ENCODE assay signal across 19 cellular contexts in the genomic region with DNA sequence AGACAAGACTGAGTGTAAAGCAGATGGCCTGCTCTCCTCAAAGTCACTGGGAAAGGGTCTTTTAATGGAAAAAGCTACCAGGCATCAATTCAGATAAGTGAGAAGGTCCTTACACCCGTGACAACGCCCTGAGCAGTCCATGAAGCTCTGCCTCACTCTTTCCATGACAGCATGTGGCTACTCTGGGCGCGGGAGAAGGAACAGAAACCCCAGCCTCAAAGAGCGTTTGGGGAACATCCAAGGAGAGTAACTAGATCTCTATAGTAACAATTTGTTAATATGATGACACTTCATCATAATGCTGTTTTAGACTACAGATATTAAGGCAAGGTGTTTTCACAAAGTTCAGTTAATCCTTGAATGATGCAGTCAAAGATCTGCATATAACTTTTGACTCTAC. TPM values are rescaled to one million over a fixed set of nuclear protein-coding genes. Genes with fewer than 3 reads are reported as not detected.
DNase-seq lines count a peak whose midpoint lies in the region; ATAC-seq, FAIRE-seq and TF ChIP-seq lines count a peak whose summit lies in the region.
"Had no signal": no experiment of that assay in that cellular context is flagged by ENCODE, and none has a peak within 500 bp of the region (broad histone marks: within the 10 kb centered on the region; RNA-seq: fewer than 3 reads in every experiment).

No MANE protein-coding gene starts in this region.

- H4K91ac ChIP-seq in H1 (replicated peaks; ENCODE audit: insufficient read length, low read length) = no peak overlapping the region

- DNase-seq in M059J (ENCODE audit: low read depth) = peak; percentile 6
- no peak for DNase-seq in H1 (ENCODE audit: low read depth in 1 of 2, low spot score in 2 of 2)
- no peak for DNase-seq in activated CD4-positive, alpha-beta T cell treated with anti-CD3 and anti-CD28 coated beads, Interleukin-2, amount 50 U/mL, for 48 hours
- no peak for DNase-seq in activated CD4-positive, CD25-positive, alpha-beta regulatory T cell treated with anti-CD3 and anti-CD28 coated beads, Interleukin-2, amount 50 U/mL, for 72 hours
- DNase-seq: Karpas-422, MG63, NCI-H1417, NCI-H187 treated with DMSO at 0.1 percent for 48 hours, NCI-H2227 treated with DMSO at 0.1 percent for 48 hours, NCI-H510A treated with DMSO at 0.1 percent for 48 hours, NCI-H774, PC-3, RPMI8226, SIG-M5 had no signal

- TF ChIP-seq CTCF in OCI-LY3 (IDR thresholded peaks at IDR 0.05; ENCODE audit: low read depth, low read length) (no peak), H1 (IDR thresholded peaks at IDR 0.05; ENCODE audit: control extremely low read depth in 1 of 3, insufficient read depth in 1 of 3, low read depth in 1 of 3, low read length in 3 of 3) (no peak)

- no peak for TF ChIP-seq RAD21 in H1 (IDR thresholded peaks at IDR 0.05 in 1 of 2, conservative IDR thresholded peaks at IDR 0.05 in 1 of 2; ENCODE audit: low read depth in 2 of 2, low read length in 2 of 2)

- 0 out of 2 replicates have a peak overlapping the region, but pooled peaks have one; percentile 69 for H2BK20ac ChIP-seq in H1 (ENCODE audit: low read length)

- 90% methylated on average over 5 of the region's 5 CpGs; no CpG with 5 or more reads in 1 of the 2 experiments for WGBS in H1 (ENCODE audit: extremely low coverage in 1 of 2, insufficient coverage in 1 of 2, insufficient read length in 1 of 2, insufficient replicate concordance in 2 of 2, low coverage in 1 of 2, low lambda C conversion rate in 2 of 2, missing lambda C conversion rate in 1 of 2), 2 experiments

- peaks cover 6% of the 10 kb centered on the region for H3K9me3 Mint-ChIP-seq in stimulated activated memory B cell treated with anti-CD40 and anti-IgM and Interleukin-4, amounts not matched to agents 10 μg/mL and 1 μg/mL and 100 μg/mL, for 72 hours

- H3K27me3 ChIP-seq in OCI-LY3 (ENCODE audit: low read depth, low read length) (no peaks in the 10 kb centered on the region), H1 (replicated peaks in 1 of 4; ENCODE audit: control insufficient read depth in 3 of 4, extremely low read depth in 1 of 4, insufficient read depth in 3 of 4, low read length in 3 of 4) (no peaks in the 10 kb centered on the region)
- H3K27me3 ChIP-seq: BLaER1 treated with 17β-estradiol and CSF1 and Interleukin-3, amounts not matched to agents 10 nM and 100 nM; MG63 had no signal

- no peak overlapping the region for H3K4me2 ChIP-seq in OCI-LY3 (ENCODE audit: low read length)
- H3K4me2 ChIP-seq in H1 (ENCODE audit: insufficient read depth in 1 of 2, low read depth in 2 of 2, low read length in 2 of 2) = no peak overlapping the region

- no peak for TF ChIP-seq EP300 in H1 (IDR thresholded peaks at IDR 0.05; ENCODE audit: borderline replicate concordance in 1 of 2, low read depth in 2 of 2, low read length in 2 of 2)

- H3K56ac ChIP-seq in H1 (replicated peaks; ENCODE audit: insufficient read length, low read depth, low read length) = no peak overlapping the region

- H3K14ac ChIP-seq in H1 (ENCODE audit: insufficient read length) = no peak overlapping the region

- POLR2A ChIA-PET in H1 (lab: Charles Lee; ENCODE audit: partially characterized antibody) = no interaction called here

- H3K18ac ChIP-seq in H1 (ENCODE audit: extremely low read depth, low read length) = no peak overlapping the region

- no peaks in the 10 kb centered on the region for H3K23me2 ChIP-seq in H1 (ENCODE audit: low read depth, low read length)

- H2AFZ ChIP-seq in OCI-LY3 (ENCODE audit: low read depth, low read length) (peak overlapping the region; percentile 15; the same call in 1 of the 2 replicates), H1 (ENCODE audit: low read length) (no peak overlapping the region)

- H3K9ac ChIP-seq in OCI-LY3 (ENCODE audit: low read length) (no peak overlapping the region), H1 (replicated peaks in 1 of 4; ENCODE audit: extremely low read depth in 1 of 4, low read depth in 3 of 4, low read length in 3 of 4) (no peak overlapping the region)
- H3K9ac ChIP-seq: BLaER1 treated with 17β-estradiol and CSF1 and Interleukin-3, amounts not matched to agents 10 nM and 100 nM had no signal

- no peak overlapping the region; the same call in 1 of the 2 replicates for H2BK5ac ChIP-seq in H1 (ENCODE audit: low read depth, low read length)

- ATAC-seq in stimulated activated memory B cell treated with anti-CD40 and anti-IgM and Interleukin-4, amounts not matched to agents 10 μg/mL and 1 μg/mL and 100 μg/mL, for 72 hours = peak; percentile 72
- ATAC-seq in HG02798 (IDR thresholded peaks at IDR 0.05; ENCODE audit: poor library complexity, unreplicated experiment) = no peak
- ATAC-seq: PC-3 had no signal

- no peak overlapping the region for H3K4me3 ChIP-seq in OCI-LY3 (ENCODE audit: low read length)
- H3K4me3 ChIP-seq in H1 (ENCODE audit: extremely low read depth in 1 of 4, insufficient read depth in 2 of 4, low read depth in 3 of 4, low read length in 4 of 4) = no peak overlapping the region
- H3K4me3 ChIP-seq: BLaER1 treated with 17β-estradiol and CSF1 and Interleukin-3, amounts not matched to agents 10 nM and 100 nM; MG63 had no signal

- no peak overlapping the region for H3K23ac ChIP-seq in H1 (ENCODE audit: insufficient read length)

- no peak overlapping the region; the same call in 1 of the 2 replicates for H2BK12ac ChIP-seq in H1 (ENCODE audit: low read depth, low read length)

- H2BK15ac ChIP-seq in H1 (ENCODE audit: low read length) = no peak overlapping the region

- no peak for TF ChIP-seq POLR2A in H1 (IDR thresholded peaks at IDR 0.05; ENCODE audit: control extremely low read depth in 1 of 2, low read depth in 2 of 2, low read length in 2 of 2)

- H3K27me3 Mint-ChIP-seq in stimulated activated memory B cell treated with anti-CD40 and anti-IgM and Interleukin-4, amounts not matched to agents 10 μg/mL and 1 μg/mL and 100 μg/mL, for 72 hours = peaks cover 46% of the 10 kb centered on the region

- H3K9me3 ChIP-seq in OCI-LY3 (ENCODE audit: insufficient read depth, low read length) (peaks cover 12% of the 10 kb centered on the region; the same call in 1 of the 2 replicates), H1 (ENCODE audit: insufficient read depth in 2 of 2, low read depth in 1 of 2, low read length in 1 of 2) (peaks cover 0 to 4% of the 10 kb centered on the region in 2 experiments; a peak in 2 of 4 replicates)
- H3K9me3 ChIP-seq: MG63 had no signal

- no peak overlapping the region for H4K5ac ChIP-seq in H1 (ENCODE audit: insufficient read length, low read depth, low read length)

- no peak overlapping the region for H3K4me3 Mint-ChIP-seq in stimulated activated memory B cell treated with anti-CD40 and anti-IgM and Interleukin-4, amounts not matched to agents 10 μg/mL and 1 μg/mL and 100 μg/mL, for 72 hours

- H3K36me3 Mint-ChIP-seq in stimulated activated memory B cell treated with anti-CD40 and anti-IgM and Interleukin-4, amounts not matched to agents 10 μg/mL and 1 μg/mL and 100 μg/mL, for 72 hours = peaks cover 4% of the 10 kb centered on the region

- no peak overlapping the region for H3K27ac Mint-ChIP-seq in stimulated activated memory B cell treated with anti-CD40 and anti-IgM and Interleukin-4, amounts not matched to agents 10 μg/mL and 1 μg/mL and 100 μg/mL, for 72 hours

- H3K79me1 ChIP-seq in H1 (ENCODE audit: low read depth, low read length) = no peaks in the 10 kb centered on the region

- no peak for FAIRE-seq in H1 (lab: Jason Lieb, UNC)
- FAIRE-seq: D721Med had no signal

- H3K36me3 ChIP-seq in OCI-LY3 (replicated peaks; ENCODE audit: low read depth, low read length) (peaks cover 22% of the 10 kb centered on the region), H1 (ENCODE audit: control insufficient read depth in 2 of 4, insufficient read depth in 4 of 4, low read length in 3 of 4) (peaks cover 0 to 3% (median 0%) of the 10 kb centered on the region in 4 experiments; a peak in 1 of 8 replicates)
- H3K36me3 ChIP-seq: BLaER1 treated with 17β-estradiol and CSF1 and Interleukin-3, amounts not matched to agents 10 nM and 100 nM; MG63 had no signal

- no peak overlapping the region for H2AK5ac ChIP-seq in H1 (ENCODE audit: low read depth, low read length)

- no peak overlapping the region for H2BK120ac ChIP-seq in H1 (replicated peaks; ENCODE audit: low read depth, low read length)

- H3K27ac ChIP-seq in OCI-LY3 (ENCODE audit: low read length) (no peak overlapping the region), H1 (ENCODE audit: low read depth, low read length) (no peak overlapping the region)

- peaks cover 48% of the 10 kb centered on the region for H3K4me1 ChIP-seq in OCI-LY3 (ENCODE audit: low read length)
- H3K4me1 ChIP-seq in H1 (replicated peaks in 1 of 4; ENCODE audit: control insufficient read depth in 3 of 4, insufficient read depth in 4 of 4, low read length in 3 of 4) = peaks cover 0 to 5% (median 1%) of the 10 kb centered on the region in 4 experiments; a peak in 4 of 7 replicates

- no peak overlapping the region for H4K8ac ChIP-seq in H1 (ENCODE audit: extremely low read depth, insufficient read depth, low read length)

- CTCF ChIA-PET in H1 (lab: Charles Lee; ENCODE audit: partially characterized antibody) = interaction anchor here (1.2 to 1.8 kb wide), 2 partner anchors 10 kb away, joined by 4 to 6 read pairs; no protein-coding TSS in a partner anchor

- H3K4me1 Mint-ChIP-seq in stimulated activated memory B cell treated with anti-CD40 and anti-IgM and Interleukin-4, amounts not matched to agents 10 μg/mL and 1 μg/mL and 100 μg/mL, for 72 hours = no peaks in the 10 kb centered on the region

- H3K79me2 ChIP-seq in OCI-LY3 (ENCODE audit: low read length) = no peaks in the 10 kb centered on the region
- H3K79me2 ChIP-seq in H1 (ENCODE audit: control insufficient read depth in 1 of 2, insufficient read depth in 2 of 2, low read length in 2 of 2) = no peaks in the 10 kb centered on the region

- no peak overlapping the region for H3K4ac ChIP-seq in H1 (replicated peaks; ENCODE audit: insufficient read length, low read depth, low read length)

- no peaks in the 10 kb centered on the region for H4K20me1 ChIP-seq in OCI-LY3 (ENCODE audit: insufficient read depth, low read length)
- H4K20me1 ChIP-seq in H1 (replicated peaks in 1 of 2; ENCODE audit: control insufficient read depth in 1 of 2, insufficient read depth in 2 of 2, low read length in 2 of 2) = no peaks in the 10 kb centered on the region
- H4K20me1 ChIP-seq: BLaER1 treated with 17β-estradiol and CSF1 and Interleukin-3, amounts not matched to agents 10 nM and 100 nM had no signal

TF ChIP-seq in H1, 55 proteins besides CTCF, POLR2A, EP300 and RAD21 (continues in another document):
- TF ChIP-seq BACH1 (IDR thresholded peaks at IDR 0.05; ENCODE audit: low read length) = no peak

RNA-seq across cellular contexts. Expression of gene KIF6, which starts 55.3 kb away (rescaled TPM):
- total RNA-seq in M059J (2014; rRNA removed; shearing (Covaris generic)) = 0.49 and 2.7 TPM in 2 replicates
- 0.65 and 1.5 TPM in 2 replicates for total RNA-seq in H1 (2021; fragmentation: NEBNext Ultra II Directional; extraction: Animal tissue kit (Norgen Biotek cat#: 25700))
- polyA plus RNA-seq in H1 (2011; rRNA removed) = 0.53 and 0.58 TPM in 2 replicates
- 0.50 TPM for polyA plus RNA-seq in H1 (2011; cell fraction: cytosol; rRNA removed)
- polyA plus RNA-seq in H1 (2011; cell fraction: nucleus; rRNA removed) = 0.47 TPM
- polyA plus RNA-seq in H1 (2012, experiment 1 of 2) = 0.92 to 1.6 TPM (median 1.1 TPM) in 4 replicates
- polyA plus RNA-seq in H1 (2012, experiment 2 of 2) = 0.25 TPM
- 0.65 TPM for polyA plus RNA-seq in H1 (2013, experiment 1 of 2)
- polyA plus RNA-seq in H1 (2013, experiment 2 of 2) = 0.74 TPM
- polyA minus RNA-seq in H1 (2011; rRNA and poly(A)+ RNA removed) = 0.47 and 0.63 TPM in 2 replicates
- polyA minus RNA-seq in H1 (2011; cell fraction: cytosol; rRNA and poly(A)+ RNA removed) = not detected
- polyA minus RNA-seq in H1 (2011; cell fraction: nucleus; rRNA and poly(A)+ RNA removed) = 2.8 TPM
